Comparison of ENCODE assay signal across 14 cellular contexts in the genomic region with DNA sequence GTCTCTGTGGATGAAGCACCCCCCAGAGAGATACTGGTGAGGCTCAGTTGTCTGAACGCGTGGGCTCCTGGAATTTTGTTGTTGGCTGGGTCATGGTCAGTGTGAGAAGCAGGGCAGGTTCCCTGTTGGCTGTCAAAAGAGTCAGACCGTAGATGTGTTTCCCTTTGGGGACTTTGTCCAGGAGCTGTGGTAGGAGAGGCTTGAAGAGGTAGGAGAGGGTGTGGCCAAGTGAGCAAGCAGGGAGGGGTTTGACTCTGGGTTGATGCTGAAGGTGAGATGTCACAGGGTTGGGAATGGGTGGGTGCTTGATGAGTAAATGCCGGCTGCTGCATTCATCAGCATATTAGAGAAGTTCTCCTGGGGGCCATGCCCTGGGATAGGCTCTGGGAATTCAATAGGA.
DNase-seq lines count a peak whose midpoint lies in the region; ATAC-seq, FAIRE-seq and TF ChIP-seq lines count a peak whose summit lies in the region.
"Had no signal": no experiment of that assay in that cellular context is flagged by ENCODE, and none has a peak within 500 bp of the region (broad histone marks: within the 10 kb centered on the region; RNA-seq: fewer than 3 reads in every experiment).

No MANE protein-coding gene starts in this region.

- no peak for TF ChIP-seq EP300 in esophagus muscularis mucosa (IDR thresholded peaks at IDR 0.05)

- TF ChIP-seq CTCF in esophagus muscularis mucosa (IDR thresholded peaks at IDR 0.05) = no peak

- intact Hi-C loops in esophagus muscularis mucosa (cut with DNase I) = no loop called here

- H3K9me3 ChIP-seq in BLaER1 (no peaks in the 10 kb centered on the region), esophagus muscularis mucosa (no peaks in the 10 kb centered on the region), small intestine (ENCODE audit: control insufficient read depth, low read depth) (no peaks in the 10 kb centered on the region)
- H3K9me3 ChIP-seq: Caco-2 had no signal

- H4K20me1 ChIP-seq in BLaER1 = no peaks in the 10 kb centered on the region

- DNase-seq in NCI-H748 (lab: John Stamatoyannopoulos, UW; ENCODE audit: unreplicated experiment) (peak; percentile 69), esophagus muscularis mucosa (ENCODE audit: extremely low spot score) (peak; percentile 85), small intestine (peak; percentile 7), NCI-H226 (no peak)
- DNase-seq: Caco-2; CD8-positive, alpha-beta memory T cell; GF-D8; HCEC 1CT; HFFc6; IMR-90 had no signal

- ATAC-seq in HG02973 (IDR thresholded peaks at IDR 0.05; ENCODE audit: unreplicated experiment) (no peak), HG03342 (IDR thresholded peaks at IDR 0.05; ENCODE audit: unreplicated experiment) (no peak)

- H3K4me1 ChIP-seq in BLaER1 (peaks cover 30% of the 10 kb centered on the region), esophagus muscularis mucosa (peaks cover 0 to 12% (median 8%) of the 10 kb centered on the region in 4 donors), small intestine (ENCODE audit: control insufficient read depth in 2 of 2, insufficient read depth in 1 of 2, low read depth in 1 of 2, low read length in 1 of 2) (no peaks in the 10 kb centered on the region)
- H3K4me1 ChIP-seq: Caco-2 had no signal

- H3K4me2 ChIP-seq in BLaER1 = peak overlapping the region; percentile 60

- TF ChIP-seq POLR2A in esophagus muscularis mucosa (IDR thresholded peaks at IDR 0.05; ENCODE audit: low read depth) = no peak

- H3K4me3 ChIP-seq in BLaER1 (no peak overlapping the region), esophagus muscularis mucosa (no peak overlapping the region), small intestine (ENCODE audit: low read depth in 1 of 2, low read length in 2 of 2) (no peak overlapping the region)

- H3K36me3 ChIP-seq in BLaER1 (no peaks in the 10 kb centered on the region), esophagus muscularis mucosa (no peaks in the 10 kb centered on the region), small intestine (ENCODE audit: control insufficient read depth in 2 of 2, insufficient read depth in 2 of 2, low read length in 2 of 2) (no peaks in the 10 kb centered on the region)

- H3K27ac ChIP-seq in BLaER1 (no peak overlapping the region), esophagus muscularis mucosa (replicated peaks in 1 of 4) (no peak overlapping the region), small intestine (ENCODE audit: low read depth in 1 of 2, low read length in 1 of 2) (no peak overlapping the region)

- no peaks in the 10 kb centered on the region for H3K27me3 ChIP-seq in BLaER1
- H3K27me3 ChIP-seq in esophagus muscularis mucosa = peaks cover 0 to 48% (median 0%) of the 10 kb centered on the region in 4 donors
- H3K27me3 ChIP-seq in small intestine (ENCODE audit: control insufficient read depth in 2 of 2, insufficient read depth in 2 of 2, low read length in 2 of 2) = no peaks in the 10 kb centered on the region

- WGBS in esophagus muscularis mucosa = 42% methylated on average over 4 of the region's 4 CpGs
- 65 to 69% (median 66%) methylated on average over 4 of the region's 4 CpGs for WGBS in small intestine, 3 donors

- FAIRE-seq in small intestine (lab: Jason Lieb, UNC) = no peak
- FAIRE-seq: A204.1 had no signal

- H3K9ac ChIP-seq in BLaER1 = no peak overlapping the region
